In the genomic region with DNA sequence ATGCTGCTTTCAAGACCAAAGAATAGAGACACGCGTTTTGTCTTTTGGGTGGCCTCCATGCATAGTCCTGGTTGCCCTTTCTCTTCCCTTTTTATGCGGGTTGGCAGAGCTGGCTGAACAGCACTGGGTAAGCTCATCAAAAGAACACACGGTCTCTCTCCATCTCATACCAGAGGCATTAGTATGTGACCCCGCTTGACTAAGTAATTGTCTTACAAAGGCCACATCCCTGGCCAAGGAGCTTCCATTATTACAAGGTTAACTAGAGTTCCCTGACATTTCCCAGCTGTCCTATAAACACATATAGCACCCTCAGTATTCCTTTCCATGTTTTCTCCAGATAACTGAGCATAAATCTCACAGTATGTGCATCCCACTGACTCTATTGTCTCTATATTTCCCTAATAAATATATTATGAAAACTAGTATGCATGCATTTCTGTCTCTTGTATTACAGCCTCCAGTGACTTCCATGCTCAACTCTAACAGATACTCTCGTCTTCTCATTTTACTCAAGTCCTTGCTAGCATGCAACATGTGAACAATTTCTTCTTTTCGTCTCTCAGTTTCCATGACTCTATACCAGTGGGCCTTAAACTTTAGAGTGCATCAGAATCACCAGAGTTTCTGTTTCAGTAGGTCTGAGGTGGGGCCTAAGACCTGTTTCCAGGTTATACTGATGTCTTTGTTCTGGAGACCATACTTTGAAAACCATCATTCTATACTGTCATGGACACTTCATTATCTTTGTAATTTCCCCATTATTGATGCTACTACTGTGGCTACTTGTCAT, we compare ENCODE assay signal across 1 cellular context.
TF ChIP-seq lines count a peak whose summit lies in the region.

No MANE protein-coding gene starts in this region.

TF ChIP-seq in GM23338, 12 proteins besides CTCF, POLR2A, EP300 and RAD21 (continued from another document):
- TF ChIP-seq, protein P1, sequence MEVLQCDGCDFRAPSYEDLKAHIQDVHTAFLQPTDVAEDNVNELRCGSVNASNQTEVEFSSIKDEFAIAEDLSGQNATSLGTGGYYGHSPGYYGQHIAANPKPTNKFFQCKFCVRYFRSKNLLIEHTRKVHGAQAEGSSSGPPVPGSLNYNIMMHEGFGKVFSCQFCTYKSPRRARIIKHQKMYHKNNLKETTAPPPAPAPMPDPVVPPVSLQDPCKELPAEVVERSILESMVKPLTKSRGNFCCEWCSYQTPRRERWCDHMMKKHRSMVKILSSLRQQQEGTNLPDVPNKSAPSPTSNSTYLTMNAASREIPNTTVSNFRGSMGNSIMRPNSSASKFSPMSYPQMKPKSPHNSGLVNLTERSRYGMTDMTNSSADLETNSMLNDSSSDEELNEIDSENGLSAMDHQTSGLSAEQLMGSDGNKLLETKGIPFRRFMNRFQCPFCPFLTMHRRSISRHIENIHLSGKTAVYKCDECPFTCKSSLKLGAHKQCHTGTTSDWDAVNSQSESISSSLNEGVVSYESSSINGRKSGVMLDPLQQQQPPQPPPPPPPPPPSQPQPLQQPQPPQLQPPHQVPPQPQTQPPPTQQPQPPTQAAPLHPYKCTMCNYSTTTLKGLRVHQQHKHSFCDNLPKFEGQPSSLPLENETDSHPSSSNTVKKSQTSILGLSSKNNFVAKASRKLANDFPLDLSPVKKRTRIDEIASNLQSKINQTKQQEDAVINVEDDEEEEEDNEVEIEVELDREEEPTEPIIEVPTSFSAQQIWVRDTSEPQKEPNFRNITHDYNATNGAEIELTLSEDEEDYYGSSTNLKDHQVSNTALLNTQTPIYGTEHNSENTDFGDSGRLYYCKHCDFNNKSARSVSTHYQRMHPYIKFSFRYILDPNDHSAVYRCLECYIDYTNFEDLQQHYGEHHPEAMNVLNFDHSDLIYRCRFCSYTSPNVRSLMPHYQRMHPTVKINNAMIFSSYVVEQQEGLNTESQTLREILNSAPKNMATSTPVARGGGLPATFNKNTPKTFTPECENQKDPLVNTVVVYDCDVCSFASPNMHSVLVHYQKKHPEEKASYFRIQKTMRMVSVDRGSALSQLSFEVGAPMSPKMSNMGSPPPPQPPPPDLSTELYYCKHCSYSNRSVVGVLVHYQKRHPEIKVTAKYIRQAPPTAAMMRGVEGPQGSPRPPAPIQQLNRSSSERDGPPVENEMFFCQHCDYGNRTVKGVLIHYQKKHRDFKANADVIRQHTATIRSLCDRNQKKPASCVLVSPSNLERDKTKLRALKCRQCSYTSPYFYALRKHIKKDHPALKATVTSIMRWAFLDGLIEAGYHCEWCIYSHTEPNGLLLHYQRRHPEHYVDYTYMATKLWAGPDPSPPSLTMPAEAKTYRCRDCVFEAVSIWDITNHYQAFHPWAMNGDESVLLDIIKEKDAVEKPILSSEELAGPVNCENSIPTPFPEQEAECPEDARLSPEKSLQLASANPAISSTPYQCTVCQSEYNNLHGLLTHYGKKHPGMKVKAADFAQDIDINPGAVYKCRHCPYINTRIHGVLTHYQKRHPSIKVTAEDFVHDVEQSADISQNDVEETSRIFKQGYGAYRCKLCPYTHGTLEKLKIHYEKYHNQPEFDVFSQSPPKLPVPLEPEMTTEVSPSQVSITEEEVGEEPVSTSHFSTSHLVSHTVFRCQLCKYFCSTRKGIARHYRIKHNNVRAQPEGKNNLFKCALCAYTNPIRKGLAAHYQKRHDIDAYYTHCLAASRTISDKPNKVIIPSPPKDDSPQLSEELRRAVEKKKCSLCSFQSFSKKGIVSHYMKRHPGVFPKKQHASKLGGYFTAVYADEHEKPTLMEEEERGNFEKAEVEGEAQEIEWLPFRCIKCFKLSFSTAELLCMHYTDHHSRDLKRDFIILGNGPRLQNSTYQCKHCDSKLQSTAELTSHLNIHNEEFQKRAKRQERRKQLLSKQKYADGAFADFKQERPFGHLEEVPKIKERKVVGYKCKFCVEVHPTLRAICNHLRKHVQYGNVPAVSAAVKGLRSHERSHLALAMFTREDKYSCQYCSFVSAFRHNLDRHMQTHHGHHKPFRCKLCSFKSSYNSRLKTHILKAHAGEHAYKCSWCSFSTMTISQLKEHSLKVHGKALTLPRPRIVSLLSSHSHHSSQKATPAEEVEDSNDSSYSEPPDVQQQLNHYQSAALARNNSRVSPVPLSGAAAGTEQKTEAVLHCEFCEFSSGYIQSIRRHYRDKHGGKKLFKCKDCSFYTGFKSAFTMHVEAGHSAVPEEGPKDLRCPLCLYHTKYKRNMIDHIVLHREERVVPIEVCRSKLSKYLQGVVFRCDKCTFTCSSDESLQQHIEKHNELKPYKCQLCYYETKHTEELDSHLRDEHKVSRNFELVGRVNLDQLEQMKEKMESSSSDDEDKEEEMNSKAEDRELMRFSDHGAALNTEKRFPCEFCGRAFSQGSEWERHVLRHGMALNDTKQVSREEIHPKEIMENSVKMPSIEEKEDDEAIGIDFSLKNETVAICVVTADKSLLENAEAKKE (CRISPR knock-in tag; IDR thresholded peaks at IDR 0.05), result no peak
- no peak for TF ChIP-seq CREB1 (CRISPR knock-in tag; IDR thresholded peaks at IDR 0.05; ENCODE audit: low read depth)
- no peak for TF ChIP-seq EZH2 (IDR thresholded peaks at IDR 0.05; ENCODE audit: low read depth, unreplicated experiment)
TF ChIP-seq in GM23338: peak in this region for 0.
